1 cellular context compared by ENCODE assay signal in genomic region chr3:127304121-127304744, GRCh38.
TF ChIP-seq lines count a peak whose summit lies in the region.

No MANE protein-coding gene starts in this region.

TF ChIP-seq in GM12878, 131 proteins besides CTCF, POLR2A, EP300 and RAD21 (continued from another document):
- TF ChIP-seq ZBTB33 (IDR thresholded peaks at IDR 0.05) (no peak), ZBED1 (IDR thresholded peaks at IDR 0.05; ENCODE audit: borderline replicate concordance) (no peak), ATF2 (IDR thresholded peaks at IDR 0.05; ENCODE audit: low read length) (no peak), TBL1XR1 (IDR thresholded peaks at IDR 0.05; ENCODE audit: low read depth, low read length) (no peak), TCF3 (IDR thresholded peaks at IDR 0.05; ENCODE audit: borderline replicate concordance, insufficient read depth, low read depth, low read length) (no peak), NRF1 (conservative IDR thresholded peaks at IDR 0.05; ENCODE audit: low read depth, low read length) (no peak), MYC (IDR thresholded peaks at IDR 0.05; ENCODE audit: insufficient read depth, insufficient read length, insufficient replicate concordance, low read length, severe bottlenecking) (no peak), MAX (IDR thresholded peaks at IDR 0.05; ENCODE audit: low read depth, low read length) (no peak), ZNF207 (IDR thresholded peaks at IDR 0.05; ENCODE audit: borderline replicate concordance) (no peak)
